Comparison of ENCODE assay signal across 21 cellular contexts in the genomic region with DNA sequence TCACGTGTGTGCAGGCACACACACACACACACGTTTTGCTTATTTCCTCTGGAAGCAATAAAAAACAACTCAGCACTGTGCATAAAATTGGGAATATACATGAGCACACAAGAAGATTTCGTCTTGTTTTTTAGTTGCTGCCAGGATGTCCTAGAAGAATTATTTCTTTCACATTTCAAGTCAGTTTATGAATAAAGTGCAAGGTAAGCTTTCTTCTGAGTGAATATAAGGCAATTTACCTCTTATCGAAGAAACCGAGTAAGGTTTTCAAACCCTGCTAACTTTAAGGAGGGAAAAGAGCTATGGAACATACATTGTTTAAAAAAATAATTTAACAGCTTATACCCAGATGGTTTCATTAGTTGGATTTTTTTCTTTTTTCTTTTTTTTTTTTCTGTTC.
"Had no signal": no experiment of that assay in that cellular context is flagged by ENCODE, and none has a peak within 500 bp of the region (broad histone marks: within the 10 kb centered on the region; RNA-seq: fewer than 3 reads in every experiment).

No MANE protein-coding gene starts in this region.

- H3K27me3 ChIP-seq: SJSA1 had no signal

- H3K9me3 ChIP-seq: SJSA1 had no signal

- H3K27ac ChIP-seq: HL-60, SJSA1, SK-N-MC had no signal

- DNase-seq: Kasumi-1, KG1, MM.1S, NCI-H1092 treated with DMSO at 0.1 percent for 48 hours, NCI-H1436, NCI-H187, NCI-H2029, NCI-H2081 treated with DMSO at 0.1 percent for 48 hours, NCI-H2171, NCI-H226, NCI-H446, NCI-H510A, NCI-H524 treated with DMSO at 0.1 percent for 48 hours, NCI-H69, NCI-H774, Right ventricle myocardium superior, RPMI8226, SIG-M5 had no signal

- H3K36me3 ChIP-seq: SJSA1 had no signal

- H3K4me3 ChIP-seq: SJSA1, SK-N-MC had no signal
